In genomic region chr9:85178486-85178885, GRCh38 we compare ENCODE assay signal across 1 cellular context.
TF ChIP-seq lines count a peak whose summit lies in the region.

No MANE protein-coding gene starts in this region.

TF ChIP-seq in WTC11, 78 proteins besides CTCF, POLR2A, EP300 and RAD21 (continued from another document):
- no peak for TF ChIP-seq E2F5 (CRISPR knock-in tag; IDR thresholded peaks at IDR 0.05)
- TF ChIP-seq E2F1 (CRISPR knock-in tag; IDR thresholded peaks at IDR 0.05): no peak
- no peak for TF ChIP-seq HMGA2 (CRISPR knock-in tag; IDR thresholded peaks at IDR 0.05)
- TF ChIP-seq GTF2I (CRISPR knock-in tag; conservative IDR thresholded peaks at IDR 0.05): no peak
- no peak for TF ChIP-seq PREB (CRISPR knock-in tag; IDR thresholded peaks at IDR 0.05; ENCODE audit: borderline replicate concordance)
